27 cellular contexts compared by ENCODE assay signal in genomic region chr2:176664478-176664877, GRCh38.
"Had no signal": no experiment of that assay in that cellular context is flagged by ENCODE, and none has a peak within 500 bp of the region (broad histone marks: within the 10 kb centered on the region; RNA-seq: fewer than 3 reads in every experiment).

No MANE protein-coding gene starts in this region.

- H3K27me3 ChIP-seq: neural progenitor cell, right atrium auricular region, upper lobe of left lung had no signal

- H3K36me3 ChIP-seq: gastroesophageal sphincter, heart right ventricle, left lung, neural progenitor cell, right atrium auricular region, thoracic aorta, tibial nerve, upper lobe of left lung had no signal

- H3K9ac ChIP-seq: neural progenitor cell, parathyroid adenoma had no signal

- DNase-seq: cerebellar nuclear complex; dorsolateral prefrontal cortex; effector CD4-positive, alpha-beta T cell; foreskin fibroblast; glutamatergic neuron; heart right ventricle; hippocampal formation; left cardiac atrium; left lung; mesendoderm; midbrain; naive thymus-derived CD4-positive, alpha-beta T cell; stimulated activated CD4-positive, alpha-beta T cell treated with anti-CD3 and anti-CD28 coated beads, Interleukin-2, amount 100 ng/mL, for 24 hours; stimulated activated CD4-positive, alpha-beta T cell treated with anti-CD3 and anti-CD28 coated beads, Interleukin-4, amount 100 ng/mL, for 24 hours; upper lobe of left lung had no signal

- H2AFZ ChIP-seq: neural progenitor cell, parathyroid adenoma had no signal

- H3K27ac ChIP-seq: dorsolateral prefrontal cortex, gastroesophageal sphincter, heart right ventricle, left lung, neural progenitor cell, parathyroid adenoma, right atrium auricular region, thoracic aorta, tibial nerve, upper lobe of left lung had no signal

- H3K36me3 Mint-ChIP-seq: naive thymus-derived CD4-positive, alpha-beta T cell; neural progenitor cell; stimulated activated effector memory CD8-positive, alpha-beta T cell treated with anti-CD3 and anti-CD28 coated beads, Interleukin-12 subunit alpha, Interleukin-12 subunit beta, amount 100 ng/mL, for 72 hours had no signal

- H3K79me2 ChIP-seq: parathyroid adenoma had no signal

- H3K4me2 ChIP-seq: neural progenitor cell had no signal

- H3K4me3 Mint-ChIP-seq: naive thymus-derived CD4-positive, alpha-beta T cell; nephron; neural progenitor cell; stimulated activated effector memory CD8-positive, alpha-beta T cell treated with anti-CD3 and anti-CD28 coated beads, Interleukin-12 subunit alpha, Interleukin-12 subunit beta, amount 100 ng/mL, for 72 hours; stimulated activated naive CD8-positive, alpha-beta T cell treated with anti-CD3 and anti-CD28 coated beads, Interleukin-15, Interleukin-2, amounts not matched to agents 100 ng/mL and 50 ng/mL, for 24 hours had no signal

- H3K9me3 ChIP-seq: gastroesophageal sphincter, heart right ventricle, left lung, right atrium auricular region, thoracic aorta, tibial nerve, upper lobe of left lung had no signal

- H3K4me1 Mint-ChIP-seq: naive thymus-derived CD4-positive, alpha-beta T cell; stimulated activated effector memory CD8-positive, alpha-beta T cell treated with anti-CD3 and anti-CD28 coated beads, Interleukin-12 subunit alpha, Interleukin-12 subunit beta, amount 100 ng/mL, for 72 hours had no signal

- H3K4me3 ChIP-seq: dorsolateral prefrontal cortex, gastroesophageal sphincter, heart right ventricle, left lung, neural progenitor cell, right atrium auricular region, thoracic aorta, tibial nerve, upper lobe of left lung had no signal

- ATAC-seq: esophagus mucosa; gastroesophageal sphincter; heart right ventricle; left cardiac atrium; naive thymus-derived CD4-positive, alpha-beta T cell; sciatic nerve; stimulated activated effector memory CD8-positive, alpha-beta T cell treated with anti-CD3 and anti-CD28 coated beads, Interleukin-12 subunit alpha, Interleukin-12 subunit beta, amount 100 ng/mL, for 72 hours had no signal

- H3K4me1 ChIP-seq: gastroesophageal sphincter, left lung, neural progenitor cell, parathyroid adenoma, upper lobe of left lung had no signal

- H3K9me3 Mint-ChIP-seq: naive thymus-derived CD4-positive, alpha-beta T cell; nephron; neural progenitor cell; stimulated activated effector memory CD8-positive, alpha-beta T cell treated with anti-CD3 and anti-CD28 coated beads, Interleukin-12 subunit alpha, Interleukin-12 subunit beta, amount 100 ng/mL, for 72 hours; stimulated activated naive CD8-positive, alpha-beta T cell treated with anti-CD3 and anti-CD28 coated beads, Interleukin-15, Interleukin-2, amounts not matched to agents 100 ng/mL and 50 ng/mL, for 24 hours had no signal

- H3K27ac Mint-ChIP-seq: naive thymus-derived CD4-positive, alpha-beta T cell; neural progenitor cell; progenitor cell of endocrine pancreas; stimulated activated effector memory CD8-positive, alpha-beta T cell treated with anti-CD3 and anti-CD28 coated beads, Interleukin-12 subunit alpha, Interleukin-12 subunit beta, amount 100 ng/mL, for 72 hours; stimulated activated naive CD8-positive, alpha-beta T cell treated with anti-CD3 and anti-CD28 coated beads, Interleukin-15, Interleukin-2, amounts not matched to agents 100 ng/mL and 50 ng/mL, for 24 hours had no signal
